ENCODE assay signal across 8 cellular contexts in the genomic region with DNA sequence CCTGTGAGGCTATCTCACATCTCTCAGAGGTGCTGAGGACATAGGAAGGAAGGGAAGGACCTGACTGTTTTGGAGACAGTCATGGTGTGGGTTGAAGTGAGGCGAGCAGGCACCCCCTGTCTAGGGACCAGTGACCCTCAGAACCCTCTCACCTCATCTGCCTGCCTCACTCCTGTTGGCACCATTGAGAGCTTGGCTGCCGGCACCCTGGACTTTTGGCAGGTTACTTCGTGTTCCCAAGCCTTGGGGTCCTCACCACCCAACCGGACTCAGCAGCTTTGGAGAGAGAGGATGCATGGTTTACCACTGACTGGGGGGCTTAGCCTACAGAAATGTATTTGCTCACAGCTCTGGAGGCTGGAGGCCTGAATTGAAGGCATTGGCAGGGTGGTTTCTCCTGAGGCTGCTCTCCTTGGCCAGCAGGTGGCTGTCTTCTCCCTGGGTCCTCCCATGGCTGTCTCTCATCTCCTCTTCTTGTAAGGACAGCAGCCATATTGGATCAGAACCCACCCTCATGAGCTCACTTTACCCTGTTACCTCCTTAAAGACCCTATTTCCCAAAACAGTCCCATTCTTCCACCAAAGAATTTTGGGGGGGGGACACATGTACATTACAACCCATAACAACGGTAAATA.
A peak's percentile ranks its signal among the peaks of the same experiment; 100 is the strongest.
DNase-seq lines count a peak whose midpoint lies in the region; ATAC-seq and TF ChIP-seq lines count a peak whose summit lies in the region.

No MANE protein-coding gene starts in this region.

- DNase-seq in Caki2 (ENCODE audit: low read depth) = peak; percentile 27
- peak; percentile 17 for DNase-seq in NCI-H2171 (lab: John Stamatoyannopoulos, UW)
- DNase-seq in brain microvascular endothelial cell = peak; percentile 52
- peak; percentile 5 for DNase-seq in pons (ENCODE audit: low spot score)
- DNase-seq in stimulated activated naive CD4-positive, alpha-beta T cell (lab: John Stamatoyannopoulos, UW) = no peak
- DNase-seq in C1 segment of cervical spinal cord (lab: John Stamatoyannopoulos, UW) = no peak

- TF ChIP-seq CTCF in brain microvascular endothelial cell (IDR thresholded peaks at IDR 0.05; ENCODE audit: low read depth, low read length, missing control alignments) = peak; percentile 82

- no peak overlapping the region for H3K27ac ChIP-seq in brain microvascular endothelial cell

- no peaks in the 10 kb centered on the region for H3K27me3 ChIP-seq in brain microvascular endothelial cell (replicated peaks)

- in situ Hi-C loops in Caki2 (cut with HindIII; ENCODE audit: low pct_unique_long_range_greater_than_20kb, low sequenced_read_pairs) (no loop called here), brain microvascular endothelial cell (cut with HindIII; ENCODE audit: low pct_ligation_motif_present, low sequenced_read_pairs) (no loop called here)

- ATAC-seq in GM18511 (IDR thresholded peaks at IDR 0.05; ENCODE audit: unreplicated experiment) = peak; percentile 72
- peak; percentile 72 for ATAC-seq in HG02852 (IDR thresholded peaks at IDR 0.05; ENCODE audit: unreplicated experiment)

- no peak overlapping the region for H3K4me3 ChIP-seq in brain microvascular endothelial cell (ENCODE audit: low read depth, low read length)

- no peaks in the 10 kb centered on the region for H3K36me3 ChIP-seq in brain microvascular endothelial cell (replicated peaks)

Comparison
In these comparisons a context has a peak if more than half of its experiments do, and no peak if none do; other contexts are left out.
1. DNase-seq: peak in Caki2 (single experiment), NCI-H2171 (single experiment), brain microvascular endothelial cell (single experiment) and pons (single experiment); none in stimulated activated naive CD4-positive, alpha-beta T cell (0 of 6) and C1 segment of cervical spinal cord (0 of 14).